ENCODE assay signal across 11 cellular contexts in genomic region chr14:94536836-94537235, GRCh38.
DNase-seq lines count a peak whose midpoint lies in the region; TF ChIP-seq lines count a peak whose summit lies in the region.
"Had no signal": no experiment of that assay in that cellular context is flagged by ENCODE, and none has a peak within 500 bp of the region (broad histone marks: within the 10 kb centered on the region; RNA-seq: fewer than 3 reads in every experiment).

No MANE protein-coding gene starts in this region.

- in situ Hi-C loops in HAP-1 (cut with MboI; ENCODE audit: low sequenced_read_pairs), result no loop called here

- DNase-seq in AG10803 (ENCODE audit: low read depth), result no peak
- DNase-seq in HAP-1 (ENCODE audit: low spot score in 2 of 2), result peak; percentile 12 to 28
- peak; percentile 50 for DNase-seq in RKO (ENCODE audit: low spot score)
- DNase-seq in foreskin melanocyte, result peak; percentile 32
- no peak for DNase-seq in T-helper 1 cell
- no peak for DNase-seq in superior temporal gyrus (ENCODE audit: extremely low spot score)
- no peak for DNase-seq in stimulated activated CD8-positive, alpha-beta memory T cell treated with anti-CD3 and anti-CD28 coated beads, Interleukin-4, amount 100 ng/mL, for 48 hours
- DNase-seq in midbrain (lab: John Stamatoyannopoulos, UW), result no peak
- DNase-seq: activated CD8-positive, alpha-beta T cell treated with anti-CD3 and anti-CD28 coated beads, Interleukin-2, amount 10 ng/mL, durations not matched to agents 7 days and 5 days; naive thymus-derived CD8-positive, alpha-beta T cell had no signal

- H3K36me3 ChIP-seq in HAP-1 (replicated peaks), result no peaks in the 10 kb centered on the region
- H3K36me3 ChIP-seq: adrenal gland had no signal

- H3K4me3 ChIP-seq in AG10803 (ENCODE audit: low read length) (no peak overlapping the region), HAP-1 (no peak overlapping the region)
- H3K4me3 ChIP-seq: adrenal gland had no signal

- peak; percentile 14; the same call in 1 of the 2 replicates for TF ChIP-seq CTCF in AG10803 (conservative IDR thresholded peaks at IDR 0.05; ENCODE audit: low read length)

- no peaks in the 10 kb centered on the region for H3K9me3 ChIP-seq in HAP-1
- H3K9me3 ChIP-seq: adrenal gland had no signal

- no peaks in the 10 kb centered on the region for H3K4me1 ChIP-seq in HAP-1
- H3K4me1 ChIP-seq: adrenal gland had no signal

- peaks cover 5% of the 10 kb centered on the region; the same call in 1 of the 2 replicates for H3K27me3 ChIP-seq in HAP-1 (ENCODE audit: low read depth)

Comparison
In these comparisons a context has a peak if more than half of its experiments do, and no peak if none do; other contexts are left out.
1. DNase-seq: peak in HAP-1 (2 of 2), RKO (single experiment) and foreskin melanocyte (single experiment); none in AG10803 (single experiment), T-helper 1 cell (0 of 5), superior temporal gyrus (single experiment), stimulated activated CD8-positive, alpha-beta memory T cell treated with anti-CD3 and anti-CD28 coated beads, Interleukin-4, amount 100 ng/mL, for 48 hours (single experiment) and midbrain (single experiment).